In genomic region chr13:48153186-48153585, GRCh38 we compare ENCODE assay signal across 22 cellular contexts.
"Had no signal": no experiment of that assay in that cellular context is flagged by ENCODE, and none has a peak within 500 bp of the region (broad histone marks: within the 10 kb centered on the region; RNA-seq: fewer than 3 reads in every experiment).

No MANE protein-coding gene starts in this region.

- H3K4me3 ChIP-seq: esophagus squamous epithelium, left ventricle myocardium inferior, mucosa of descending colon, SK-N-MC, tibial nerve, vagina had no signal

- H3K27me3 ChIP-seq: esophagus squamous epithelium, tibial nerve, vagina had no signal

- H3K9me3 Mint-ChIP-seq: activated B cell treated with CpG ODN at 0.5 μM for 24 hours; activated CD4-positive, alpha-beta T cell treated with anti-CD3 and anti-CD28 coated beads, Interleukin-2, amount 10 ng/mL, durations not matched to agents 24 days and 14 days; activated T-helper 1 cell treated with anti-CD3 and anti-CD28 coated beads, Interleukin-12 subunit alpha, Interleukin-12 subunit beta, Interleukin-2, Interleukin-4 antibody, amounts not matched to agents 30 ng/mL and 10 ng/mL and 1 ng/mL, durations not matched to agents 14 hours and 24 hours and 36 hours; immature natural killer cell had no signal

- H3K4me1 ChIP-seq: tibial nerve had no signal

- H3K27me3 Mint-ChIP-seq: activated B cell treated with CpG ODN at 0.5 μM for 24 hours; activated CD4-positive, alpha-beta T cell treated with anti-CD3 and anti-CD28 coated beads, Interleukin-2, amount 10 ng/mL, durations not matched to agents 24 days and 14 days; naive B cell had no signal

- H3K4me3 Mint-ChIP-seq: activated B cell treated with CpG ODN at 0.5 μM for 24 hours; activated CD4-positive, alpha-beta T cell treated with anti-CD3 and anti-CD28 coated beads, Interleukin-2, amount 10 ng/mL, durations not matched to agents 24 days and 14 days; activated T-helper 1 cell treated with anti-CD3 and anti-CD28 coated beads, Interleukin-12 subunit alpha, Interleukin-12 subunit beta, Interleukin-2, Interleukin-4 antibody, amounts not matched to agents 30 ng/mL and 10 ng/mL and 1 ng/mL, durations not matched to agents 14 hours and 24 hours and 36 hours had no signal

- DNase-seq: activated B cell treated with CpG ODN at 0.5 μM for 24 hours; activated CD4-positive, alpha-beta T cell treated with anti-CD3 and anti-CD28 coated beads, Interleukin-2, amount 10 ng/mL, durations not matched to agents 24 days and 14 days; activated T-cell treated with anti-CD3 and anti-CD28 coated beads for 4 hours; amniotic stem cell; dermis blood vessel endothelial cell; effector memory CD4-positive, alpha-beta T cell; esophagus squamous epithelium; immature natural killer cell; kidney glomerular epithelial cell; left ventricle myocardium inferior; mucosa of descending colon; naive B cell; nucleus accumbens; stimulated activated CD4-positive, alpha-beta T cell treated with anti-CD3 and anti-CD28 coated beads, Interleukin-12 subunit alpha, Interleukin-12 subunit beta, amount 100 ng/mL, for 4 hours; stimulated activated CD4-positive, alpha-beta T cell treated with anti-CD3 and anti-CD28 coated beads, Interleukin-1b, Interleukin-23, amount 100 ng/mL, for 48 hours; stimulated activated CD8-positive, alpha-beta memory T cell treated with anti-CD3 and anti-CD28 coated beads, Interleukin-4, amount 100 ng/mL, for 48 hours; stimulated activated naive CD4-positive, alpha-beta T cell; T-helper 9 cell had no signal

- H3K36me3 Mint-ChIP-seq: naive B cell had no signal

- H3K27ac ChIP-seq: left ventricle myocardium inferior, SK-N-MC, tibial nerve, vagina had no signal

- H3K9me3 ChIP-seq: esophagus squamous epithelium, mucosa of descending colon, tibial nerve, vagina had no signal

- H3K36me3 ChIP-seq: esophagus squamous epithelium, left ventricle myocardium inferior, tibial nerve, vagina had no signal

- H3K27ac Mint-ChIP-seq: activated B cell treated with CpG ODN at 0.5 μM for 24 hours; activated CD4-positive, alpha-beta T cell treated with anti-CD3 and anti-CD28 coated beads, Interleukin-2, amount 10 ng/mL, durations not matched to agents 24 days and 14 days; activated T-helper 1 cell treated with anti-CD3 and anti-CD28 coated beads, Interleukin-12 subunit alpha, Interleukin-12 subunit beta, Interleukin-2, Interleukin-4 antibody, amounts not matched to agents 30 ng/mL and 10 ng/mL and 1 ng/mL, durations not matched to agents 14 hours and 24 hours and 36 hours had no signal

- ATAC-seq: mucosa of descending colon had no signal
